ENCODE assay signal across 9 cellular contexts in genomic region chr15:69032006-69032405, GRCh38. TPM values are rescaled to one million over a fixed set of nuclear protein-coding genes. Genes with fewer than 3 reads are reported as not detected.
DNase-seq lines count a peak whose midpoint lies in the region; ATAC-seq and TF ChIP-seq lines count a peak whose summit lies in the region.
"Had no signal": no experiment of that assay in that cellular context is flagged by ENCODE, and none has a peak within 500 bp of the region (broad histone marks: within the 10 kb centered on the region; RNA-seq: fewer than 3 reads in every experiment).

No MANE protein-coding gene starts in this region.

- H3K27me3 ChIP-seq in foreskin keratinocyte (peaks cover 2% of the 10 kb centered on the region), spleen (replicated peaks in 1 of 7) (peaks cover 0 to 53% (median 0%) of the 10 kb centered on the region in 7 donors)

- 48 to 58% (median 54%) methylated on average over 5 of the region's 5 CpGs for WGBS in spleen, 5 donors

- no peak for ATAC-seq in activated B cell treated with CpG ODN at 0.5 μM for 24 hours (ENCODE audit: low read depth)
- no peak for ATAC-seq in foreskin keratinocyte
- ATAC-seq in GM21717 (IDR thresholded peaks at IDR 0.05; ENCODE audit: unreplicated experiment), result no peak
- no peak for ATAC-seq in GM18870 (IDR thresholded peaks at IDR 0.05; ENCODE audit: unreplicated experiment)

- peak overlapping the region in 6 of 8 donors; percentile 14 to 63 (median 24) for H3K4me3 ChIP-seq in spleen

- no peaks in the 10 kb centered on the region for H3K36me3 ChIP-seq in spleen

- no peaks in the 10 kb centered on the region for H3K9me3 Mint-ChIP-seq in activated CD4-positive, alpha-beta T cell treated with anti-CD3 and anti-CD28 coated beads, Interleukin-2, amount 10 ng/mL, durations not matched to agents 24 days and 14 days
- H3K9me3 Mint-ChIP-seq in activated B cell treated with CpG ODN at 0.5 μM for 24 hours, result no peaks in the 10 kb centered on the region

- peaks cover 6% of the 10 kb centered on the region for H3K4me1 Mint-ChIP-seq in activated CD4-positive, alpha-beta T cell treated with anti-CD3 and anti-CD28 coated beads, Interleukin-2, amount 10 ng/mL, durations not matched to agents 24 days and 14 days
- peaks cover 4% of the 10 kb centered on the region for H3K4me1 Mint-ChIP-seq in activated B cell treated with CpG ODN at 0.5 μM for 24 hours

- POLR2A ChIA-PET in activated B cell treated with CpG ODN at 0.5 μM for 24 hours (lab: Charles Lee), result no interaction called here

- DNase-seq in activated CD4-positive, alpha-beta T cell treated with anti-CD3 and anti-CD28 coated beads, Interleukin-2, amount 10 ng/mL, durations not matched to agents 24 days and 14 days, result no peak
- no peak for DNase-seq in activated CD4-positive, alpha-beta T cell treated with anti-CD3 and anti-CD28 coated beads, Interleukin-2, amount 50 U/mL, for 48 hours
- no peak for DNase-seq in activated B cell treated with CpG ODN at 0.5 μM for 24 hours
- DNase-seq in foreskin keratinocyte, result no peak
- no peak for DNase-seq in spleen
- no peak for DNase-seq in cerebellar cortex (ENCODE audit: low spot score)
- DNase-seq: hippocampal formation had no signal

- no peak for TF ChIP-seq POLR2A in spleen (IDR thresholded peaks at IDR 0.05)

- peak overlapping the region; percentile 57 for H3K4me3 Mint-ChIP-seq in activated CD4-positive, alpha-beta T cell treated with anti-CD3 and anti-CD28 coated beads, Interleukin-2, amount 10 ng/mL, durations not matched to agents 24 days and 14 days
- H3K4me3 Mint-ChIP-seq in activated B cell treated with CpG ODN at 0.5 μM for 24 hours, result peak overlapping the region; percentile 24

- H3K4me1 ChIP-seq in foreskin keratinocyte (peaks cover 17% of the 10 kb centered on the region), spleen (peaks cover 0 to 20% (median 11%) of the 10 kb centered on the region in 6 donors)

- H3K27ac Mint-ChIP-seq in activated CD4-positive, alpha-beta T cell treated with anti-CD3 and anti-CD28 coated beads, Interleukin-2, amount 10 ng/mL, durations not matched to agents 24 days and 14 days, result no peak overlapping the region
- no peak overlapping the region for H3K27ac Mint-ChIP-seq in activated B cell treated with CpG ODN at 0.5 μM for 24 hours

- CTCF ChIA-PET in activated B cell treated with CpG ODN at 0.5 μM for 24 hours (lab: Charles Lee), result interaction anchor here (1.1 kb wide), 1 partner anchor 235 kb away, joined by 3 read pairs; no protein-coding TSS in a partner anchor

- intact Hi-C loops in activated CD4-positive, alpha-beta T cell treated with anti-CD3 and anti-CD28 coated beads, Interleukin-2, amount 10 ng/mL, durations not matched to agents 24 days and 14 days (cut with micrococcal nuclease), result no loop called here
- intact Hi-C loops in activated B cell treated with CpG ODN at 0.5 μM for 24 hours (cut with micrococcal nuclease) (no loop called here), spleen (cut with DNase I; ENCODE audit: low total_unique reads) (no loop called here)

- TF ChIP-seq CTCF in activated B cell treated with CpG ODN at 0.5 μM for 24 hours (IDR thresholded peaks at IDR 0.05) (no peak), foreskin keratinocyte (conservative IDR thresholded peaks at IDR 0.05) (no peak), spleen (IDR thresholded peaks at IDR 0.05 in 8 of 11, conservative IDR thresholded peaks at IDR 0.05 in 3 of 11) (no peak)

- peaks cover 10% of the 10 kb centered on the region for H3K27me3 Mint-ChIP-seq in activated CD4-positive, alpha-beta T cell treated with anti-CD3 and anti-CD28 coated beads, Interleukin-2, amount 10 ng/mL, durations not matched to agents 24 days and 14 days
- peaks cover 36% of the 10 kb centered on the region for H3K27me3 Mint-ChIP-seq in activated B cell treated with CpG ODN at 0.5 μM for 24 hours

- H3K36me3 Mint-ChIP-seq in activated CD4-positive, alpha-beta T cell treated with anti-CD3 and anti-CD28 coated beads, Interleukin-2, amount 10 ng/mL, durations not matched to agents 24 days and 14 days (ENCODE audit: low read depth), result no peaks in the 10 kb centered on the region
- no peaks in the 10 kb centered on the region for H3K36me3 Mint-ChIP-seq in activated B cell treated with CpG ODN at 0.5 μM for 24 hours (ENCODE audit: low read depth)

- no peaks in the 10 kb centered on the region for H3K9me3 ChIP-seq in spleen

- peak overlapping the region; percentile 0 for H3K27ac ChIP-seq in foreskin keratinocyte
- H3K27ac ChIP-seq in spleen, result no peak overlapping the region

RNA-seq across cellular contexts. Expression of gene NOX5, which starts 17.5 kb away (rescaled TPM):
- not detected in 2 replicates for total RNA-seq in activated CD4-positive, alpha-beta T cell treated with anti-CD3 and anti-CD28 coated beads, Interleukin-2, amount 10 ng/mL, durations not matched to agents 24 days and 14 days
- 0.05 and 0.09 TPM in 2 replicates for total RNA-seq in activated B cell treated with CpG ODN at 0.5 μM for 24 hours
- total RNA-seq in foreskin keratinocyte, result 0.04 and 0.14 TPM in 2 replicates
- 0.03 and 0.04 TPM in 2 replicates for polyA plus RNA-seq in foreskin keratinocyte
- total RNA-seq in spleen, result 10 to 100 TPM; 12.5 to 29.2 (median 17.3) TPM
- 1 to 10 TPM in 2 of 3 donors, under 1 TPM in 1; 0.36 to 8.6 (median 6.7) TPM for polyA plus RNA-seq in spleen

Comparison
In these comparisons a context has a peak if more than half of its experiments do, and no peak if none do; other contexts are left out.
1. RNA of gene NOX5, which starts 17.5 kb away (total RNA-seq): 12.5 to 29.2 TPM in spleen; 0.05 to 0.09 TPM in activated B cell treated with CpG ODN at 0.5 μM for 24 hours, 0.04 to 0.14 TPM in foreskin keratinocyte and not detected in activated CD4-positive, alpha-beta T cell treated with anti-CD3 and anti-CD28 coated beads, Interleukin-2, amount 10 ng/mL, durations not matched to agents 24 days and 14 days; every median in the first group is over 10 times any median in the second.